In the genomic region with DNA sequence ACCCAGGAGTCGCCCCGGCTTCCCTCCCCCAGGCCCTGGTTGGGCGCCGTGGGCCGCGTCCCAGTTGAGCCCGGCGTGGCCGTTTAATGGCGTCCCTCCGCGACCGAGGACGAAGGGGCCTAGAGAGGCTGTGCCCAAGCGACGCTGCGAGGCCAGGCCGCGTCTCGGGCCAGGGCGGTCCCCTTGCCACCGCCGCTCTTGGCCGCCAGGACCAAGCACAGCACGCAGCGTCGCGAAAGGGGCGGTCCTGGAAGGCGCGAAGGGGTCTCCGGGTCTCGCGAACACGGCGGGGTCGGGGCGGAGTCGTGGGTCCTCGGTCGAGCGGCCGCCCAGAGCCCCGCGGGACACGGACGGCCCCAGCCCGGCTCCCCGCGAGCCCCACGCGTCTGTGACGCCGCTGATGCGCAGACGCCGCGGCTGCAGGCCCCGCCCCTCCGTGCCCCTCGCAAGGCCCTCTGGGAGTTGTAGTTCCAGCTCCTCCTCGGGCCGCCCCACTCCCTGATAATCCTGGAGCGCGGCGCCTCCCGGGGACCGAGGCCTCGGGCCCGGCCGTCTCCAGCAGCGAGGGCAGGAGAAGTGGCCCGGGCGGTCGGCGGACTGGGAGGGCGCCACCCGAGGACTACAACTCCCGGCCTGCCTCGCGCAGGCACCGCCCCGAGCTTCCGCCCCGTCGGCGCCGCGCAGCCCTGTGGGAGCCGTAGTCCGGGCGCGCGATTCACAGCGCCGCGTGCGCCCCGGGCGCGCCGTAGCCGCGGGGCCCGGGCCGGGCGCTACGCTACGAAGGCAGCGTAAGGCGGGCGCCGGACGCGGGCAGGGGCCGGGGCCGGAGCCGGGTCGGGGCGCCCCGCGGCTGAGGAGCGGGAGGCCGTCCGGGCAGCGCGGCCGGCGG, we compare ENCODE assay signal across 8 cellular contexts. TPM values are rescaled to one million over a fixed set of nuclear protein-coding genes. Genes with fewer than 3 reads are reported as not detected.
DNase-seq lines count a peak whose midpoint lies in the region; ATAC-seq and TF ChIP-seq lines count a peak whose summit lies in the region.

CAPN15 (plus strand) TSS at position 698 of the 889 bp plus-strand sequence. CDS start 19,127 bp downstream, outside the sequence.

- TF ChIP-seq CTCF in AG09309 (IDR thresholded peaks at IDR 0.05; ENCODE audit: control insufficient read depth, insufficient read depth, low read depth, low read length, missing control alignments) (peak; percentile 3), chondrocyte (IDR thresholded peaks at IDR 0.05) (peak; percentile 64)

- DNase-seq in AG09309 (ENCODE audit: low read depth): peak; percentile 44
- DNase-seq in NCI-H446 treated with DMSO at 0.1 percent for 48 hours (lab: John Stamatoyannopoulos, UW): peak; percentile 70
- DNase-seq in activated CD4-positive, alpha-beta T cell treated with anti-CD3 and anti-CD28 coated beads for 24 hours (ENCODE audit: low read depth in 2 of 2): peak; percentile 74 to 79
- DNase-seq in chondrocyte (ENCODE audit: low spot score): no peak
- peak; percentile 91 for DNase-seq in kidney tubule cell (ENCODE audit: low spot score)
- DNase-seq in stimulated activated CD4-positive, alpha-beta T cell treated with anti-CD3 and anti-CD28 coated beads, Interleukin-1b, Interleukin-23, amount 100 ng/mL, for 24 hours (ENCODE audit: low read depth in 4 of 4, low spot score in 1 of 4): peak; percentile 66 to 83 (median 69)

- ATAC-seq in GM19035 (IDR thresholded peaks at IDR 0.05; ENCODE audit: unreplicated experiment) (peak; percentile 76), HG03342 (IDR thresholded peaks at IDR 0.05; ENCODE audit: unreplicated experiment) (peak; percentile 59)

- H3K4me1 Mint-ChIP-seq in chondrocyte (ENCODE audit: low read depth): peaks cover 45% of the 10 kb centered on the region

- no peaks in the 10 kb centered on the region for H3K27me3 Mint-ChIP-seq in chondrocyte (ENCODE audit: low read depth)

- H3K9me3 Mint-ChIP-seq in chondrocyte (ENCODE audit: low read depth): no peaks in the 10 kb centered on the region

- peak within 1 kb of the TSS; percentile 89 for H3K4me3 Mint-ChIP-seq in chondrocyte (ENCODE audit: unreplicated experiment)

- peaks cover 2% of the 10 kb centered on the region for H3K36me3 Mint-ChIP-seq in chondrocyte (ENCODE audit: low read depth)

- peak within 1 kb of the TSS; percentile 99 for H3K27ac Mint-ChIP-seq in chondrocyte (ENCODE audit: unreplicated experiment)

- peak within 1 kb of the TSS; percentile 91 for H3K4me3 ChIP-seq in AG09309 (ENCODE audit: control insufficient read depth, low read depth, low read length)

RNA-seq across cellular contexts. Expression of gene CAPN15, which starts in this region (rescaled TPM):
- total RNA-seq in chondrocyte: 28.8 to 32.0 TPM (median 29.7 TPM) in 3 replicates
